9 cellular contexts compared by ENCODE assay signal in the genomic region with DNA sequence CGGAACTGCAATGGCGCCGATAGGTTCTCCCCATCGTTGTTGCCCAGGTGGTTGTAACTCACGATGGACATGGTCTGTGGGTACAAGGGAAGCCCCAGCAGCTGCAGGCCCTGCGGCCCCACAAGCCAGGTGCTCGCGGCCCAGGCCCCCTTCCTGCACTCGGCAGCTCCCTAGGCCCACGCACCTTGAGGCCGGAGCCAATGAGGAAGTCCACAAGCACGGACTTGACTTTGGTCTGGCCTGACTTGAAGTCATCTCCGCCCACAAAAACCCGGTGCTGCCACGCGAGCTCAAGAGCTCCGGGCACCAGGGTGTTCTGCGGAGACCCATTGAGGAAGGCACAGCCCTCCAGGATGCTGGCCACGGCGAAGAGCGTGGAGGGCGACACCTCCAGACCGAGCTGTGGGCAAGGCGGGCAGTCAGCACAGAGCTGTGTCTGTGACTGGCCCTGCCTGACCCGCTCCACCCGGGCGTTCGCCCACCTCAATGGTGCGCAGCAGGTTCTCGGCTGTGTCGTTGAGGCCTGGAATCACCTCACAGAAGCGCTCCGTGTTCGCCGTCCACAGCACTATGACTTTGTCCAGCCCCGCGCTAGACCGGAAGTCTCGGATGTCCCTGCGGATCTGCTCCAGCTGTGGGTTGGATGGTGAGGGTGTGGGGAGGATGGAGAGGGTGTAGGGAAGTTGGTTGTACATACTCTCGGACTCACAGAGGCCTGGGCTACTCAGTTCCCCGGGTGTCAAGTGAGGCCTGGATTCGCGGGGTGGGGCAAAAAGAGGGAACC. TPM values are rescaled to one million over a fixed set of nuclear protein-coding genes. Genes with fewer than 3 reads are reported as not detected.
DNase-seq lines count a peak whose midpoint lies in the region; ATAC-seq and TF ChIP-seq lines count a peak whose summit lies in the region.
"Had no signal": no experiment of that assay in that cellular context is flagged by ENCODE, and none has a peak within 500 bp of the region (broad histone marks: within the 10 kb centered on the region; RNA-seq: fewer than 3 reads in every experiment).

No MANE protein-coding gene starts in this region.

- H2AFZ ChIP-seq in neuron (ENCODE audit: low read depth, low read length) (no peak overlapping the region), OCI-LY7 (ENCODE audit: low read length) (no peak overlapping the region)

- H3K36me3 ChIP-seq in CD8-positive, alpha-beta memory T cell (ENCODE audit: insufficient read depth, low read length) = no peaks in the 10 kb centered on the region
- H3K36me3 ChIP-seq in neuron (ENCODE audit: insufficient read depth, low read length) (peaks cover 26% of the 10 kb centered on the region), OCI-LY7 (ENCODE audit: insufficient read depth, low read length) (no peaks in the 10 kb centered on the region)

- H4K20me1 ChIP-seq in OCI-LY7 (ENCODE audit: insufficient read depth, low read length) = no peaks in the 10 kb centered on the region

- H3K4me1 ChIP-seq in CD8-positive, alpha-beta memory T cell (ENCODE audit: insufficient read depth, low read length) = peaks cover 14% of the 10 kb centered on the region
- H3K4me1 ChIP-seq in neuron (ENCODE audit: insufficient read depth, low read length) = peaks cover 42% of the 10 kb centered on the region
- H3K4me1 ChIP-seq in OCI-LY7 (ENCODE audit: insufficient read depth, low read length, poor library complexity, severe bottlenecking) = peaks cover 20% of the 10 kb centered on the region

- H3K36me3 Mint-ChIP-seq in CD8-positive, alpha-beta memory T cell = peaks cover 0 to 14% (median 0%) of the 10 kb centered on the region in 3 donors

- no peak for ATAC-seq in GM19463 (IDR thresholded peaks at IDR 0.05; ENCODE audit: unreplicated experiment)

- H3K27me3 Mint-ChIP-seq in CD8-positive, alpha-beta memory T cell = peaks cover 0 to 4% of the 10 kb centered on the region in 2 donors

- H3K4me2 ChIP-seq in OCI-LY7 (ENCODE audit: low read length) = no peak overlapping the region

- intact Hi-C loops in OCI-LY7 (cut with micrococcal nuclease; ENCODE audit: unreplicated experiment) = no loop called here

- H3K79me2 ChIP-seq in OCI-LY7 (ENCODE audit: insufficient read depth, low read depth, low read length) = no peaks in the 10 kb centered on the region

- no peak overlapping the region for H3K4me3 ChIP-seq in CD8-positive, alpha-beta memory T cell (ENCODE audit: low read length)
- peak overlapping the region; percentile 54; the same call in 1 of the 2 replicates for H3K4me3 ChIP-seq in Jurkat, Clone E6-1 (ENCODE audit: low read length)
- peak overlapping the region; percentile 83 for H3K4me3 ChIP-seq in neuron (ENCODE audit: low read length)
- no peak overlapping the region for H3K4me3 ChIP-seq in OCI-LY7 (ENCODE audit: low read depth, low read length, poor library complexity, severe bottlenecking)

- H3K4me3 Mint-ChIP-seq in CD8-positive, alpha-beta memory T cell = peak overlapping the region; percentile 48 to 87 (median 67)

- no TSS peak for BruUV-seq in OCI-LY7 (replicated peaks; lab: Mats Ljungman, UMichigan)

- DNase-seq in CD8-positive, alpha-beta memory T cell = no peak
- no peak for DNase-seq in Jurkat, Clone E6-1 (ENCODE audit: low read depth, low spot score)
- peak; percentile 65 for DNase-seq in cerebellar cortex (ENCODE audit: low spot score)
- DNase-seq in OCI-LY7 (ENCODE audit: low spot score) = no peak
- DNase-seq in superior temporal gyrus (ENCODE audit: extremely low spot score) = no peak
- no peak for DNase-seq in NCI-H748 treated with DMSO at 0.1 percent for 48 hours (lab: John Stamatoyannopoulos, UW)
- DNase-seq: NCI-H2171 had no signal

- peaks cover 13 to 53% (median 15%) of the 10 kb centered on the region in 3 donors for H3K4me1 Mint-ChIP-seq in CD8-positive, alpha-beta memory T cell

- H3K9me3 Mint-ChIP-seq in CD8-positive, alpha-beta memory T cell = no peaks in the 10 kb centered on the region

- peak overlapping the region in 5 of 8 donors; percentile 17 to 81 (median 51) for H3K27ac Mint-ChIP-seq in CD8-positive, alpha-beta memory T cell

- H3K27ac ChIP-seq in CD8-positive, alpha-beta memory T cell (ENCODE audit: low read depth, low read length) = no peak overlapping the region
- no peak overlapping the region for H3K27ac ChIP-seq in OCI-LY7 (ENCODE audit: low read depth, low read length, poor library complexity, severe bottlenecking)

- H3K9me3 ChIP-seq in CD8-positive, alpha-beta memory T cell (ENCODE audit: low read length) = no peaks in the 10 kb centered on the region
- H3K9me3 ChIP-seq in neuron (ENCODE audit: low read length) = peaks cover 2% of the 10 kb centered on the region
- no peaks in the 10 kb centered on the region for H3K9me3 ChIP-seq in OCI-LY7 (ENCODE audit: low read length)

- CTCF ChIA-PET in CD8-positive, alpha-beta memory T cell (lab: Charles Lee) = interaction anchor here (0.9 to 3.5 kb wide), 3 partner anchors 11 to 48 kb away, joined by 3 to 12 read pairs (median 4); a partner anchor contains a TSS
- CTCF ChIA-PET in OCI-LY7 (lab: Charles Lee; ENCODE audit: unreplicated experiment) = no interaction called here

- no peak for TF ChIP-seq CTCF in OCI-LY7 (conservative IDR thresholded peaks at IDR 0.05; ENCODE audit: low read length)

- no peaks in the 10 kb centered on the region for H3K9me2 ChIP-seq in OCI-LY7 (ENCODE audit: insufficient read depth, low read length)

- H3K27me3 ChIP-seq in CD8-positive, alpha-beta memory T cell (ENCODE audit: insufficient read depth, low read length, poor library complexity, severe bottlenecking) = no peaks in the 10 kb centered on the region
- no peaks in the 10 kb centered on the region for H3K27me3 ChIP-seq in neuron (ENCODE audit: insufficient read depth, low read length)

- POLR2A ChIA-PET in CD8-positive, alpha-beta memory T cell (lab: Charles Lee) = interaction anchor here (4.6 kb wide), 1 partner anchor 15 kb away, joined by 42 read pairs; a partner anchor contains a TSS
- POLR2A ChIA-PET in OCI-LY7 (lab: Charles Lee) = no interaction called here

RNA-seq across cellular contexts. Expression of a gene that starts 1.9 kb away (rescaled TPM):
- 10 to 100 TPM; 18.2 to 20.3 TPM for total RNA-seq in CD8-positive, alpha-beta memory T cell
- 33.2 TPM for polyA plus RNA-seq in CD8-positive, alpha-beta memory T cell
- polyA plus RNA-seq in Jurkat, Clone E6-1 (2012; ENCODE audit: insufficient read depth, insufficient read length) = 5.0 TPM
- 0.72 and 1.8 TPM in 2 replicates for total RNA-seq in OCI-LY7 (2014; rRNA removed; shearing (Covaris generic))
- total RNA-seq in OCI-LY7 (2022) = 8.9 and 10.9 TPM in 2 replicates

RNA-seq across cellular contexts. Expression of a gene that starts 16.8 kb away (rescaled TPM):
- 100 to 1,000 TPM; 111 to 131 TPM for total RNA-seq in CD8-positive, alpha-beta memory T cell
- polyA plus RNA-seq in CD8-positive, alpha-beta memory T cell = 108 TPM
- 148 TPM for polyA plus RNA-seq in Jurkat, Clone E6-1 (2012; ENCODE audit: insufficient read depth, insufficient read length)
- 54.8 and 92.9 TPM in 2 replicates for total RNA-seq in OCI-LY7 (2014; rRNA removed; shearing (Covaris generic))
- 97.5 and 117 TPM in 2 replicates for total RNA-seq in OCI-LY7 (2022)

RNA-seq across cellular contexts. Expression of a gene that starts 38.6 kb away (rescaled TPM):
- total RNA-seq in CD8-positive, alpha-beta memory T cell = under 1 TPM; 0.26 to 0.31 TPM
- polyA plus RNA-seq in CD8-positive, alpha-beta memory T cell = not detected
- polyA plus RNA-seq in Jurkat, Clone E6-1 (2012; ENCODE audit: insufficient read depth, insufficient read length) = not detected
- total RNA-seq in OCI-LY7 (2014; rRNA removed; shearing (Covaris generic)) = 0.49 and 0.98 TPM in 2 replicates
- total RNA-seq in OCI-LY7 (2022) = 3.2 and 4.1 TPM in 2 replicates

RNA-seq across cellular contexts. Expression of a gene that starts 50.1 kb away (rescaled TPM):
- under 1 TPM; 0.28 to 0.29 TPM for total RNA-seq in CD8-positive, alpha-beta memory T cell
- not detected for polyA plus RNA-seq in CD8-positive, alpha-beta memory T cell
- polyA plus RNA-seq in Jurkat, Clone E6-1 (2012; ENCODE audit: insufficient read depth, insufficient read length) = not detected
- 0.80 TPM in 1 of 2 replicates, not detected in the other for total RNA-seq in OCI-LY7 (2014; rRNA removed; shearing (Covaris generic))
- total RNA-seq in OCI-LY7 (2022) = not detected in 2 replicates

Comparison
In these comparisons a context has a peak if more than half of its experiments do, and no peak if none do; other contexts are left out.
1. H3K4me3 ChIP-seq: peak in Jurkat, Clone E6-1 (single experiment) and neuron (single experiment); none in CD8-positive, alpha-beta memory T cell (single experiment) and OCI-LY7 (single experiment).